ENCODE assay signal across 17 cellular contexts in the genomic region with DNA sequence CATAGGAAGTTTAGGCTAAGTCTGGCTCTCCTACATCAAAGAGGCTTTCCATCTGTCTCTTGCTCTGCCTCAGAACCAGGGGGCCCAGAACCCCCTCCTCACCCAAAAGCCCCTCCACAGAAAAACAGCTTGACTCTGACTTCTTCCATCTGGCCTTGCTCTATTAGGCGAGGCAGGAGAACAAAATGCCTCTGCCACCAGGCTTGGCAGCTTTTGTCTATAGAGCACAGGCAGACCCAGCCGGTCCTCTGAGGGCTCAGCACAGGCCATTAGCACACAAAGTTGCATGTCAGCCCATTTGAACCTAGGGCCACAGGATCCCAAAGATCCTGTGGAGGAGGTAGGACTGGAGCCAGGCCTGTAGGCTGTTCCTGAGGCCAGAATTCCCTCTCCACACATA.
A peak's percentile ranks its signal among the peaks of the same experiment; 100 is the strongest.
DNase-seq lines count a peak whose midpoint lies in the region; TF ChIP-seq lines count a peak whose summit lies in the region.
"Had no signal": no experiment of that assay in that cellular context is flagged by ENCODE, and none has a peak within 500 bp of the region (broad histone marks: within the 10 kb centered on the region; RNA-seq: fewer than 3 reads in every experiment).

No MANE protein-coding gene starts in this region.

- no peak overlapping the region for H3K4me2 ChIP-seq in OCI-LY7 (ENCODE audit: low read length)
- H3K4me2 ChIP-seq: GM23338 had no signal

- CTCF ChIA-PET in activated CD4-positive, alpha-beta memory T cell treated with anti-CD3 and anti-CD28 coated beads, Interleukin-2, amount 10 ng/mL, durations not matched to agents 7 days and 5 days (lab: Charles Lee), result interaction anchor here (1.1 to 3.9 kb wide), 2 partner anchors 51 to 125 kb away, joined by 3 to 27 read pairs; no protein-coding TSS in a partner anchor
- CTCF ChIA-PET in activated CD4-positive, alpha-beta memory T cell treated with anti-CD3 and anti-CD28 coated beads for 36 hours (lab: Charles Lee), result interaction anchor here (0.9 to 3.8 kb wide), 6 partner anchors 50 to 212 kb away, joined by 3 to 16 read pairs (median 4); a partner anchor contains a TSS
- CTCF ChIA-PET in OCI-LY7 (lab: Charles Lee; ENCODE audit: unreplicated experiment), result interaction anchor here (1.4 kb wide), 1 partner anchor 52 kb away, joined by 4 read pairs; no protein-coding TSS in a partner anchor

- POLR2A ChIA-PET in activated CD4-positive, alpha-beta memory T cell treated with anti-CD3 and anti-CD28 coated beads, Interleukin-2, amount 10 ng/mL, durations not matched to agents 7 days and 5 days (lab: Charles Lee), result interaction anchor here (1.6 to 4.5 kb wide), 2 partner anchors 48 to 51 kb away, joined by 5 to 14 read pairs; no protein-coding TSS in a partner anchor
- POLR2A ChIA-PET in activated CD4-positive, alpha-beta memory T cell treated with anti-CD3 and anti-CD28 coated beads for 36 hours (lab: Charles Lee), result no interaction called here
- POLR2A ChIA-PET in OCI-LY7 (lab: Charles Lee), result no interaction called here

- no peaks in the 10 kb centered on the region for H3K9me2 ChIP-seq in OCI-LY7 (ENCODE audit: insufficient read depth, low read length)

- no peak overlapping the region for H2AFZ ChIP-seq in OCI-LY7 (ENCODE audit: low read length)
- H2AFZ ChIP-seq: GM23338, parathyroid adenoma had no signal

- intact Hi-C loops in activated CD4-positive, alpha-beta memory T cell treated with anti-CD3 and anti-CD28 coated beads for 36 hours (cut with micrococcal nuclease), result loop anchor here (2.0 to 5.0 kb wide), 2 partner anchors 51 to 382 kb away; no protein-coding TSS in a partner anchor
- intact Hi-C loops in esophagus squamous epithelium (cut with DNase I) (no loop called here), OCI-LY7 (cut with micrococcal nuclease; ENCODE audit: unreplicated experiment) (no loop called here)

- TF ChIP-seq CTCF in esophagus squamous epithelium (IDR thresholded peaks at IDR 0.05) (no peak), OCI-LY7 (conservative IDR thresholded peaks at IDR 0.05; ENCODE audit: low read length) (no peak)

- H3K9me3 ChIP-seq in SJCRH30 (replicated peaks) (no peaks in the 10 kb centered on the region), esophagus squamous epithelium (no peaks in the 10 kb centered on the region), stomach smooth muscle (ENCODE audit: control insufficient read depth in 2 of 2, low read length in 2 of 2) (no peaks in the 10 kb centered on the region), OCI-LY7 (ENCODE audit: low read length) (no peaks in the 10 kb centered on the region)

- no peaks in the 10 kb centered on the region for H4K20me1 ChIP-seq in OCI-LY7 (ENCODE audit: insufficient read depth, low read length)

- H3K27me3 ChIP-seq in SJCRH30 (no peaks in the 10 kb centered on the region), esophagus squamous epithelium (no peaks in the 10 kb centered on the region), stomach smooth muscle (ENCODE audit: control insufficient read depth in 1 of 2, insufficient read depth in 2 of 2, low read length in 2 of 2) (no peaks in the 10 kb centered on the region)
- H3K27me3 ChIP-seq: foreskin keratinocyte had no signal

- H3K4me3 ChIP-seq in SJCRH30 (no peak overlapping the region), esophagus squamous epithelium (no peak overlapping the region), stomach smooth muscle (ENCODE audit: low read length in 2 of 2) (no peak overlapping the region), OCI-LY7 (ENCODE audit: low read depth, low read length, poor library complexity, severe bottlenecking) (no peak overlapping the region)
- H3K4me3 ChIP-seq: GM23338 had no signal

- no peak for TF ChIP-seq POLR2A in esophagus squamous epithelium (IDR thresholded peaks at IDR 0.05)

- BruUV-seq in OCI-LY7 (replicated peaks; lab: Mats Ljungman, UMichigan), result no TSS peak

- H3K36me3 ChIP-seq in SJCRH30, result no peaks in the 10 kb centered on the region; the same call in 1 of the 2 replicates
- peaks cover 8 to 57% (median 8%) of the 10 kb centered on the region in 3 donors for H3K36me3 ChIP-seq in esophagus squamous epithelium
- peaks cover 14 to 25% of the 10 kb centered on the region in 2 donors for H3K36me3 ChIP-seq in stomach smooth muscle (ENCODE audit: control insufficient read depth in 2 of 2, insufficient read depth in 2 of 2, low read length in 2 of 2)
- H3K36me3 ChIP-seq in OCI-LY7 (ENCODE audit: insufficient read depth, low read length), result peaks cover 23% of the 10 kb centered on the region

- H3K4me1 ChIP-seq in SJCRH30 (peaks cover 24% of the 10 kb centered on the region), esophagus squamous epithelium (peaks cover 7 to 40% (median 25%) of the 10 kb centered on the region in 3 donors), stomach smooth muscle (ENCODE audit: control insufficient read depth, insufficient read depth, low read length) (peaks cover 42% of the 10 kb centered on the region), OCI-LY7 (ENCODE audit: insufficient read depth, low read length, poor library complexity, severe bottlenecking) (no peaks in the 10 kb centered on the region)
- H3K4me1 ChIP-seq: foreskin keratinocyte, parathyroid adenoma had no signal

- peaks cover 50% of the 10 kb centered on the region for H3K4me1 Mint-ChIP-seq in activated CD4-positive, alpha-beta memory T cell treated with anti-CD3 and anti-CD28 coated beads, Interleukin-2, amount 10 ng/mL, durations not matched to agents 7 days and 5 days
- peaks cover 36% of the 10 kb centered on the region for H3K4me1 Mint-ChIP-seq in activated CD4-positive, alpha-beta memory T cell treated with anti-CD3 and anti-CD28 coated beads for 36 hours (ENCODE audit: low read depth)

- no peaks in the 10 kb centered on the region for H3K79me2 ChIP-seq in OCI-LY7 (ENCODE audit: insufficient read depth, low read depth, low read length)
- H3K79me2 ChIP-seq: parathyroid adenoma had no signal

- peak overlapping the region in 1 of 2 donors; percentile 20 for H3K9ac ChIP-seq in stomach smooth muscle (ENCODE audit: low read length in 2 of 2)
- H3K9ac ChIP-seq: parathyroid adenoma had no signal

- 73 to 100% methylated on average over 1 to 2 of the region's 2 CpGs for whole genome bisulfite sequencing in esophagus squamous epithelium, 2 donors

- H3K27ac Mint-ChIP-seq in activated CD4-positive, alpha-beta memory T cell treated with anti-CD3 and anti-CD28 coated beads, Interleukin-2, amount 10 ng/mL, durations not matched to agents 7 days and 5 days, result peak overlapping the region; percentile 71
- H3K27ac Mint-ChIP-seq in activated CD4-positive, alpha-beta memory T cell treated with anti-CD3 and anti-CD28 coated beads for 36 hours, result no peak overlapping the region
- H3K27ac Mint-ChIP-seq: CD4-positive, alpha-beta T cell; GM23338 had no signal

- H3K27ac ChIP-seq in SJCRH30, result peak overlapping the region; percentile 73
- H3K27ac ChIP-seq in esophagus squamous epithelium, result peak overlapping the region in 3 of 4 donors; percentile 31 to 73 (median 66)
- peak overlapping the region; percentile 78 for H3K27ac ChIP-seq in stomach smooth muscle (ENCODE audit: low read length)
- no peak overlapping the region for H3K27ac ChIP-seq in OCI-LY7 (ENCODE audit: low read depth, low read length, poor library complexity, severe bottlenecking)
- H3K27ac ChIP-seq: foreskin keratinocyte, parathyroid adenoma had no signal

- no peak for DNase-seq in activated CD4-positive, alpha-beta memory T cell treated with anti-CD3 and anti-CD28 coated beads, Interleukin-2, amount 10 ng/mL, durations not matched to agents 7 days and 5 days
- DNase-seq in activated CD4-positive, alpha-beta memory T cell treated with anti-CD3 and anti-CD28 coated beads for 36 hours, result no peak
- DNase-seq in SJCRH30, result no peak
- no peak for DNase-seq in esophagus squamous epithelium (lab: John Stamatoyannopoulos, UW)
- no peak for DNase-seq in NCI-H345 treated with DMSO at 0.1 percent for 48 hours (lab: John Stamatoyannopoulos, UW; ENCODE audit: unreplicated experiment)
- no peak for DNase-seq in NCI-H2029 (lab: John Stamatoyannopoulos, UW)
- DNase-seq in OCI-LY7 (ENCODE audit: low spot score), result no peak
- DNase-seq: CD4-positive, alpha-beta T cell; DND-41; foreskin keratinocyte; NCI-H187; small intestine; stimulated activated CD4-positive, alpha-beta T cell treated with anti-CD3 and anti-CD28 coated beads, Interleukin-4, amount 100 ng/mL, for 24 hours; trophoblast cell had no signal

- H3K27me3 Mint-ChIP-seq in activated CD4-positive, alpha-beta memory T cell treated with anti-CD3 and anti-CD28 coated beads, Interleukin-2, amount 10 ng/mL, durations not matched to agents 7 days and 5 days, result no peaks in the 10 kb centered on the region
- H3K27me3 Mint-ChIP-seq in activated CD4-positive, alpha-beta memory T cell treated with anti-CD3 and anti-CD28 coated beads for 36 hours, result no peaks in the 10 kb centered on the region
- H3K27me3 Mint-ChIP-seq: CD4-positive, alpha-beta T cell had no signal

- H3K9me3 Mint-ChIP-seq in activated CD4-positive, alpha-beta memory T cell treated with anti-CD3 and anti-CD28 coated beads, Interleukin-2, amount 10 ng/mL, durations not matched to agents 7 days and 5 days, result no peaks in the 10 kb centered on the region
- no peaks in the 10 kb centered on the region for H3K9me3 Mint-ChIP-seq in activated CD4-positive, alpha-beta memory T cell treated with anti-CD3 and anti-CD28 coated beads for 36 hours
- H3K9me3 Mint-ChIP-seq: CD4-positive, alpha-beta T cell; GM23338 had no signal

- H3K4me3 Mint-ChIP-seq in activated CD4-positive, alpha-beta memory T cell treated with anti-CD3 and anti-CD28 coated beads, Interleukin-2, amount 10 ng/mL, durations not matched to agents 7 days and 5 days, result no peak overlapping the region
- no peak overlapping the region for H3K4me3 Mint-ChIP-seq in activated CD4-positive, alpha-beta memory T cell treated with anti-CD3 and anti-CD28 coated beads for 36 hours
- H3K4me3 Mint-ChIP-seq: CD4-positive, alpha-beta T cell; GM23338 had no signal

- peaks cover 53% of the 10 kb centered on the region for H3K36me3 Mint-ChIP-seq in activated CD4-positive, alpha-beta memory T cell treated with anti-CD3 and anti-CD28 coated beads, Interleukin-2, amount 10 ng/mL, durations not matched to agents 7 days and 5 days (ENCODE audit: low read depth)
- H3K36me3 Mint-ChIP-seq in activated CD4-positive, alpha-beta memory T cell treated with anti-CD3 and anti-CD28 coated beads for 36 hours, result peaks cover 27% of the 10 kb centered on the region
